Comparison of ENCODE assay signal across 1 cellular context in genomic region chr3:18424862-18425640, GRCh38.
TF ChIP-seq lines count a peak whose summit lies in the region.

Gene SATB1, minus strand, starts transcription at chr3:18425339. Its CDS starts 4,372 bp downstream, at chr3:18420967.

TF ChIP-seq in HEK293, 187 proteins besides CTCF, POLR2A, EP300 and RAD21 (continued from another document and continues in another):
- TF ChIP-seq, protein P1, sequence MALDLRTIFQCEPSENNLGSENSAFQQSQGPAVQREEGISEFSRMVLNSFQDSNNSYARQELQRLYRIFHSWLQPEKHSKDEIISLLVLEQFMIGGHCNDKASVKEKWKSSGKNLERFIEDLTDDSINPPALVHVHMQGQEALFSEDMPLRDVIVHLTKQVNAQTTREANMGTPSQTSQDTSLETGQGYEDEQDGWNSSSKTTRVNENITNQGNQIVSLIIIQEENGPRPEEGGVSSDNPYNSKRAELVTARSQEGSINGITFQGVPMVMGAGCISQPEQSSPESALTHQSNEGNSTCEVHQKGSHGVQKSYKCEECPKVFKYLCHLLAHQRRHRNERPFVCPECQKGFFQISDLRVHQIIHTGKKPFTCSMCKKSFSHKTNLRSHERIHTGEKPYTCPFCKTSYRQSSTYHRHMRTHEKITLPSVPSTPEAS (tag by site-specific recombination; IDR thresholded peaks at IDR 0.05): peak; percentile 61
- TF ChIP-seq ZNF555 (tag by site-specific recombination; conservative IDR thresholded peaks at IDR 0.05) (no peak), GLIS2 (tag by site-specific recombination; IDR thresholded peaks at IDR 0.05) (no peak), ZNF302 (tag by site-specific recombination; IDR thresholded peaks at IDR 0.05; ENCODE audit: low read depth) (no peak), ZNF529 (tag by site-specific recombination; IDR thresholded peaks at IDR 0.05; ENCODE audit: insufficient replicate concordance) (no peak), ZNF792 (tag by site-specific recombination; IDR thresholded peaks at IDR 0.05) (no peak), GLI4 (tag by site-specific recombination; IDR thresholded peaks at IDR 0.05) (no peak; the same call in 1 of the 2 replicates), ZNF24 (tag by site-specific recombination; IDR thresholded peaks at IDR 0.05) (peak; percentile 36; the same call in 1 of the 2 replicates), ZNF394 (tag by site-specific recombination; IDR thresholded peaks at IDR 0.05; ENCODE audit: borderline replicate concordance) (peak; percentile 35; the same call in 1 of the 2 replicates), ZNF530 (tag by site-specific recombination; IDR thresholded peaks at IDR 0.05; ENCODE audit: low read depth) (no peak), KLF16 (tag by site-specific recombination; IDR thresholded peaks at IDR 0.05) (peak; percentile 78), SCRT1 (tag by site-specific recombination; IDR thresholded peaks at IDR 0.05; ENCODE audit: borderline replicate concordance) (no peak), KLF8 (tag by site-specific recombination; IDR thresholded peaks at IDR 0.05) (peak; percentile 52), ZNF423 (tag by site-specific recombination; IDR thresholded peaks at IDR 0.05) (no peak), ZNF513 (tag by site-specific recombination; IDR thresholded peaks at IDR 0.05) (peak; percentile 91), ZBTB20 (tag by site-specific recombination; IDR thresholded peaks at IDR 0.05) (no peak; the same call in 1 of the 2 replicates), ZNF548 (tag by site-specific recombination; IDR thresholded peaks at IDR 0.05) (no peak), ZNF335 (tag by site-specific recombination; conservative IDR thresholded peaks at IDR 0.05) (peak; percentile 81), OVOL3 (tag by site-specific recombination; IDR thresholded peaks at IDR 0.05) (no peak), ZNF843 (tag by site-specific recombination; IDR thresholded peaks at IDR 0.05) (no peak), ZNF114 (tag by site-specific recombination; IDR thresholded peaks at IDR 0.05) (no peak), ZNF571 (tag by site-specific recombination; IDR thresholded peaks at IDR 0.05) (no peak), ZNF155 (tag by site-specific recombination; IDR thresholded peaks at IDR 0.05) (no peak), ZNF660 (tag by site-specific recombination; IDR thresholded peaks at IDR 0.05) (peak; percentile 51; the same call in 1 of the 2 replicates), SETDB1 (IDR thresholded peaks at IDR 0.05; ENCODE audit: insufficient read length, low read length) (no peak), YY1 (tag by site-specific recombination; IDR thresholded peaks at IDR 0.05) (no peak), ZNF830 (tag by site-specific recombination; IDR thresholded peaks at IDR 0.05; ENCODE audit: low read depth) (no peak), MYNN (tag by site-specific recombination; IDR thresholded peaks at IDR 0.05; ENCODE audit: borderline replicate concordance) (no peak), ZNF174 (tag by site-specific recombination; IDR thresholded peaks at IDR 0.05) (no peak), BCL11A (tag by site-specific recombination; IDR thresholded peaks at IDR 0.05; ENCODE audit: low read depth) (no peak), ZNF560 (tag by site-specific recombination; IDR thresholded peaks at IDR 0.05; ENCODE audit: borderline replicate concordance) (no peak), ZNF416 (tag by site-specific recombination; IDR thresholded peaks at IDR 0.05) (no peak), ZNF623 (tag by site-specific recombination; IDR thresholded peaks at IDR 0.05) (no peak), ZNF785 (tag by site-specific recombination; IDR thresholded peaks at IDR 0.05) (no peak), ZNF169 (tag by site-specific recombination; IDR thresholded peaks at IDR 0.05) (no peak), ZNF426 (tag by site-specific recombination; IDR thresholded peaks at IDR 0.05) (no peak), GLIS1 (tag by site-specific recombination; IDR thresholded peaks at IDR 0.05) (no peak), ZNF146 (tag by site-specific recombination; IDR thresholded peaks at IDR 0.05) (peak; percentile 35; the same call in 1 of the 2 replicates), ZNF837 (tag by site-specific recombination; IDR thresholded peaks at IDR 0.05) (no peak), ZNF518A (tag by site-specific recombination; conservative IDR thresholded peaks at IDR 0.05; ENCODE audit: low read depth) (no peak; the same call in 1 of the 2 replicates), ZNF211 (tag by site-specific recombination; IDR thresholded peaks at IDR 0.05; ENCODE audit: low read depth) (no peak), MZF1 (tag by site-specific recombination; IDR thresholded peaks at IDR 0.05; ENCODE audit: borderline replicate concordance) (peak; percentile 54; the same call in 1 of the 2 replicates), ZNF280D (tag by site-specific recombination; IDR thresholded peaks at IDR 0.05) (no peak), ZNF132 (tag by site-specific recombination; IDR thresholded peaks at IDR 0.05; ENCODE audit: borderline replicate concordance) (no peak)
- TF ChIP-seq, protein P2, sequence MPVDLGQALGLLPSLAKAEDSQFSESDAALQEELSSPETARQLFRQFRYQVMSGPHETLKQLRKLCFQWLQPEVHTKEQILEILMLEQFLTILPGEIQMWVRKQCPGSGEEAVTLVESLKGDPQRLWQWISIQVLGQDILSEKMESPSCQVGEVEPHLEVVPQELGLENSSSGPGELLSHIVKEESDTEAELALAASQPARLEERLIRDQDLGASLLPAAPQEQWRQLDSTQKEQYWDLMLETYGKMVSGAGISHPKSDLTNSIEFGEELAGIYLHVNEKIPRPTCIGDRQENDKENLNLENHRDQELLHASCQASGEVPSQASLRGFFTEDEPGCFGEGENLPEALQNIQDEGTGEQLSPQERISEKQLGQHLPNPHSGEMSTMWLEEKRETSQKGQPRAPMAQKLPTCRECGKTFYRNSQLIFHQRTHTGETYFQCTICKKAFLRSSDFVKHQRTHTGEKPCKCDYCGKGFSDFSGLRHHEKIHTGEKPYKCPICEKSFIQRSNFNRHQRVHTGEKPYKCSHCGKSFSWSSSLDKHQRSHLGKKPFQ (tag by site-specific recombination; IDR thresholded peaks at IDR 0.05): peak; percentile 64
- TF ChIP-seq, protein P3, sequence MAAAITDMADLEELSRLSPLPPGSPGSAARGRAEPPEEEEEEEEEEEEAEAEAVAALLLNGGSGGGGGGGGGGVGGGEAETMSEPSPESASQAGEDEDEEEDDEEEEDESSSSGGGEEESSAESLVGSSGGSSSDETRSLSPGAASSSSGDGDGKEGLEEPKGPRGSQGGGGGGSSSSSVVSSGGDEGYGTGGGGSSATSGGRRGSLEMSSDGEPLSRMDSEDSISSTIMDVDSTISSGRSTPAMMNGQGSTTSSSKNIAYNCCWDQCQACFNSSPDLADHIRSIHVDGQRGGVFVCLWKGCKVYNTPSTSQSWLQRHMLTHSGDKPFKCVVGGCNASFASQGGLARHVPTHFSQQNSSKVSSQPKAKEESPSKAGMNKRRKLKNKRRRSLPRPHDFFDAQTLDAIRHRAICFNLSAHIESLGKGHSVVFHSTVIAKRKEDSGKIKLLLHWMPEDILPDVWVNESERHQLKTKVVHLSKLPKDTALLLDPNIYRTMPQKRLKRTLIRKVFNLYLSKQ (tag by site-specific recombination; IDR thresholded peaks at IDR 0.05; ENCODE audit: borderline replicate concordance): no peak
- TF ChIP-seq, protein P4, sequence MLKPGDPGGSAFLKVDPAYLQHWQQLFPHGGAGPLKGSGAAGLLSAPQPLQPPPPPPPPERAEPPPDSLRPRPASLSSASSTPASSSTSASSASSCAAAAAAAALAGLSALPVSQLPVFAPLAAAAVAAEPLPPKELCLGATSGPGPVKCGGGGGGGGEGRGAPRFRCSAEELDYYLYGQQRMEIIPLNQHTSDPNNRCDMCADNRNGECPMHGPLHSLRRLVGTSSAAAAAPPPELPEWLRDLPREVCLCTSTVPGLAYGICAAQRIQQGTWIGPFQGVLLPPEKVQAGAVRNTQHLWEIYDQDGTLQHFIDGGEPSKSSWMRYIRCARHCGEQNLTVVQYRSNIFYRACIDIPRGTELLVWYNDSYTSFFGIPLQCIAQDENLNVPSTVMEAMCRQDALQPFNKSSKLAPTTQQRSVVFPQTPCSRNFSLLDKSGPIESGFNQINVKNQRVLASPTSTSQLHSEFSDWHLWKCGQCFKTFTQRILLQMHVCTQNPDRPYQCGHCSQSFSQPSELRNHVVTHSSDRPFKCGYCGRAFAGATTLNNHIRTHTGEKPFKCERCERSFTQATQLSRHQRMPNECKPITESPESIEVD (tag by site-specific recombination; IDR thresholded peaks at IDR 0.05): no peak
